ENCODE assay signal across 35 cellular contexts in the genomic region with DNA sequence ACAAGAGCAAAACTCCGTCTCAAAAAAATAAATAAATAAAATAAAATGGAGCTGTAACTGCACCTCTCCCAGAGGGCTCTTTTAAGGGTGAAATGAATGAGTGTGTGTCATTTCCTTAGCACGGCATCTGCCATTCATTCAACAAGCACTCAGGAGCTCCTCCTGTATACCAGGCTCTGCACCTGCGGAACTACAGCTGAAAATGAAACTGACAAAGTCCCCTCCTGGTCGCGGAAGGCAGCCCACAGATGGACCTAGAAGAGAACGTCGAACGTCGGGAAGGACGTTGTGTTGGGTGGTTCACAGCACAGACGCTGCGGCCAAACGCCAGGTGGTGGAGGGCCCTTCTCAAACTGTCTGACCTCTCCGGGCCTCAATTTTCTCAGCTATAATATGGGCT.
"Had no signal": no experiment of that assay in that cellular context is flagged by ENCODE, and none has a peak within 500 bp of the region (broad histone marks: within the 10 kb centered on the region; RNA-seq: fewer than 3 reads in every experiment).

No MANE protein-coding gene starts in this region.

- H3K27ac ChIP-seq: KMS-11 had no signal

- H3K4me3 ChIP-seq: MG63 had no signal

- H3K4me2 ChIP-seq: KMS-11 had no signal

- H3K27me3 ChIP-seq: MG63 had no signal

- H3K36me3 ChIP-seq: MG63 had no signal

- H3K9me3 ChIP-seq: MG63 had no signal

- DNase-seq: Karpas-422, Kasumi-1, KG1, MG63, MV-4-11, NCI-H1048, NCI-H1092, NCI-H1092 treated with DMSO at 0.1 percent for 48 hours, NCI-H1105, NCI-H1105 treated with DMSO at 0.1 percent for 48 hours, NCI-H1417, NCI-H1417 treated with DMSO at 0.1 percent for 48 hours, NCI-H1436, NCI-H1436 treated with DMSO at 0.1 percent for 48 hours, NCI-H146, NCI-H1694, NCI-H1694 treated with DMSO at 0.1 percent for 48 hours, NCI-H187, NCI-H187 treated with DMSO at 0.1 percent for 48 hours, NCI-H1930, NCI-H2029, NCI-H2029 treated with DMSO at 0.1 percent for 48 hours, NCI-H2081, NCI-H2081 treated with DMSO at 0.1 percent for 48 hours, NCI-H2107, NCI-H2171, NCI-H2171 treated with DMSO at 0.1 percent for 48 hours, NCI-H2227 treated with DMSO at 0.1 percent for 48 hours, NCI-H226, NCI-H345, NCI-H446, NCI-H446 treated with DMSO at 0.1 percent for 48 hours, NCI-H510A, NCI-H510A treated with DMSO at 0.1 percent for 48 hours had no signal

- H3K9ac ChIP-seq: KMS-11 had no signal
